1 cellular context compared by ENCODE assay signal in genomic region chr2:160401895-160402294, GRCh38.
TF ChIP-seq lines count a peak whose summit lies in the region.

No MANE protein-coding gene starts in this region.

TF ChIP-seq in GM23338, 12 proteins besides CTCF, POLR2A, EP300 and RAD21 (continued from another document):
- TF ChIP-seq NANOG (IDR thresholded peaks at IDR 0.05; ENCODE audit: borderline replicate concordance) (no peak), EZH2phosphoT487 (IDR thresholded peaks at IDR 0.05; ENCODE audit: unreplicated experiment) (no peak), ZNF462 (CRISPR knock-in tag; IDR thresholded peaks at IDR 0.05) (no peak), ZNF114 (CRISPR knock-in tag; IDR thresholded peaks at IDR 0.05) (no peak), STAT1 (IDR thresholded peaks at IDR 0.05; ENCODE audit: unreplicated experiment) (no peak), POLR2AphosphoS5 (IDR thresholded peaks at IDR 0.05; ENCODE audit: low read depth) (no peak)
